Comparison of ENCODE assay signal across 2 cellular contexts in the genomic region with DNA sequence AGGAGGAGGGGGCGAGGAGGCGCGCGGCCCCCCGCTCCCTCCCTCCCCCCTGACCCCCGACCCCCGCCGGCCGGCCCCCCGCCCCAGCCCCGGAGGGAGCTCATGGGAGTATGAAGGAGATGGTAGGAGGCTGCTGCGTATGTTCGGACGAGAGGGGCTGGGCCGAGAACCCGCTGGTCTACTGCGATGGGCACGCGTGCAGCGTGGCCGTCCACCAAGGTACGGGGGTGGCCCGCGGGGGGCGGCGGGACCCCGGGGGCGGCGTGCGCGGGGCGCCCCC.
TF ChIP-seq lines count a peak whose summit lies in the region.

No MANE protein-coding gene starts in this region.

TF ChIP-seq in A549, 52 proteins besides CTCF, POLR2A, EP300 and RAD21:
- TF ChIP-seq MYC (IDR thresholded peaks at IDR 0.05; ENCODE audit: borderline replicate concordance, low read length) (0 out of 2 replicates have a peak, but pooled peaks have one; percentile 2), JUN (IDR thresholded peaks at IDR 0.05) (peak in 1 of 2 experiments; percentile 19; a peak in 1 of 5 replicates), REST (IDR thresholded peaks at IDR 0.05) (no peak), RFX5 (IDR thresholded peaks at IDR 0.05) (no peak), NFE2L2 (conservative IDR thresholded peaks at IDR 0.05; ENCODE audit: low read length) (no peak), GATA3 (IDR thresholded peaks at IDR 0.05; ENCODE audit: borderline replicate concordance) (no peak)
TF ChIP-seq in A549: peak in this region for 2.

TF ChIP-seq in K562, 482 proteins besides CTCF, POLR2A, EP300 and RAD21:
- TF ChIP-seq NR2C2 (CRISPR knock-in tag; IDR thresholded peaks at IDR 0.05) (no peak), NR2C2 (tag; IDR thresholded peaks at IDR 0.05) (peak; percentile 68), ZC3H4 (CRISPR knock-in tag; IDR thresholded peaks at IDR 0.05; ENCODE audit: borderline replicate concordance) (no peak), GATAD2B (IDR thresholded peaks at IDR 0.05; ENCODE audit: borderline replicate concordance) (peak; percentile 21; the same call in 1 of the 2 replicates), ZNF347 (CRISPR knock-in tag; IDR thresholded peaks at IDR 0.05; ENCODE audit: low read depth) (no peak), BRCA1 (IDR thresholded peaks at IDR 0.05) (no peak), BRCA1 (CRISPR knock-in tag; IDR thresholded peaks at IDR 0.05) (no peak), MAZ (CRISPR knock-in tag; conservative IDR thresholded peaks at IDR 0.05 in 1 of 2, IDR thresholded peaks at IDR 0.05 in 1 of 2) (peak in 1 of 2 experiments; percentile 12; a peak in 1 of 4 replicates)
- TF ChIP-seq, protein P1, sequence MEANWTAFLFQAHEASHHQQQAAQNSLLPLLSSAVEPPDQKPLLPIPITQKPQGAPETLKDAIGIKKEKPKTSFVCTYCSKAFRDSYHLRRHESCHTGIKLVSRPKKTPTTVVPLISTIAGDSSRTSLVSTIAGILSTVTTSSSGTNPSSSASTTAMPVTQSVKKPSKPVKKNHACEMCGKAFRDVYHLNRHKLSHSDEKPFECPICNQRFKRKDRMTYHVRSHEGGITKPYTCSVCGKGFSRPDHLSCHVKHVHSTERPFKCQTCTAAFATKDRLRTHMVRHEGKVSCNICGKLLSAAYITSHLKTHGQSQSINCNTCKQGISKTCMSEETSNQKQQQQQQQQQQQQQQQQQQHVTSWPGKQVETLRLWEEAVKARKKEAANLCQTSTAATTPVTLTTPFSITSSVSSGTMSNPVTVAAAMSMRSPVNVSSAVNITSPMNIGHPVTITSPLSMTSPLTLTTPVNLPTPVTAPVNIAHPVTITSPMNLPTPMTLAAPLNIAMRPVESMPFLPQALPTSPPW (CRISPR knock-in tag; IDR thresholded peaks at IDR 0.05) = peak; percentile 82; the same call in 1 of the 2 replicates
